In genomic region chr15:88894819-88895767, GRCh38 we compare ENCODE assay signal across 8 cellular contexts. TPM values are rescaled to one million over a fixed set of nuclear protein-coding genes. Genes with fewer than 3 reads are reported as not detected.
DNase-seq lines count a peak whose midpoint lies in the region; ATAC-seq, FAIRE-seq and TF ChIP-seq lines count a peak whose summit lies in the region.

Gene HAPLN3, minus strand, starts transcription at chr15:88895544. Its CDS starts 8,246 bp downstream, at chr15:88887298.

- intact Hi-C loops in pancreas (cut with DNase I) (no loop called here), uterus (cut with DNase I; ENCODE audit: low total_unique reads) (no loop called here)

- peak; percentile 27 to 47 (median 39) for ATAC-seq in pancreas

- H3K27ac ChIP-seq in pancreas = no peak within 1 kb of the TSS
- peak within 1 kb of the TSS in 1 of 2 donors; percentile 7 for H3K27ac ChIP-seq in uterus

- TF ChIP-seq CTCF in NB4 (IDR thresholded peaks at IDR 0.05; ENCODE audit: low read depth, low read length) (no peak), fibroblast of pulmonary artery (IDR thresholded peaks at IDR 0.05; ENCODE audit: low read length, missing control alignments) (no peak), pancreas (IDR thresholded peaks at IDR 0.05) (no peak), uterus (IDR thresholded peaks at IDR 0.05) (no peak)

- peak; percentile 53 for DNase-seq in NCI-H748 (lab: John Stamatoyannopoulos, UW; ENCODE audit: unreplicated experiment)
- DNase-seq in NCI-H748 treated with DMSO at 0.1 percent for 48 hours (lab: John Stamatoyannopoulos, UW) = no peak
- peak; percentile 42 for DNase-seq in NB4 (ENCODE audit: low read depth)
- peak; percentile 48 for DNase-seq in activated T-cell treated with anti-CD3 and anti-CD28 coated beads for 4 hours
- peak; percentile 40 for DNase-seq in fibroblast of pulmonary artery (ENCODE audit: low read depth)
- DNase-seq in pancreas = peak in 1 of 6 donors; percentile 62
- no peak for DNase-seq in uterus
- no peak for DNase-seq in NCI-H510A treated with DMSO at 0.1 percent for 48 hours (lab: John Stamatoyannopoulos, UW)

- peaks cover 0 to 7% (median 0%) of the 10 kb centered on the region in 3 donors for H3K4me1 ChIP-seq in pancreas
- peaks cover 0 to 16% of the 10 kb centered on the region in 2 donors for H3K4me1 ChIP-seq in uterus

- H3K27me3 ChIP-seq in pancreas (peaks cover 0 to 7% (median 2%) of the 10 kb centered on the region in 4 donors), uterus (peaks cover 0 to 4% of the 10 kb centered on the region in 2 donors)

- H3K36me3 ChIP-seq in pancreas = no peaks in the 10 kb centered on the region
- H3K36me3 ChIP-seq in uterus = no peaks in the 10 kb centered on the region

- H3K9me3 ChIP-seq in pancreas = no peaks in the 10 kb centered on the region
- no peaks in the 10 kb centered on the region for H3K9me3 ChIP-seq in uterus

- TF ChIP-seq POLR2A in NB4 (IDR thresholded peaks at IDR 0.05; ENCODE audit: extremely low read depth, insufficient read length) = no peak
- no peak for TF ChIP-seq POLR2A in uterus (IDR thresholded peaks at IDR 0.05)

- H3K4me3 ChIP-seq in NB4 (ENCODE audit: low read depth, low read length) (no peak within 1 kb of the TSS), fibroblast of pulmonary artery (replicated peaks; ENCODE audit: low read depth, low read length) (peak within 1 kb of the TSS; percentile 57), pancreas (peak within 1 kb of the TSS; percentile 19 to 51 (median 26)), uterus (peak within 1 kb of the TSS; percentile 18 to 36)

- no peak for FAIRE-seq in pancreas (lab: Jason Lieb, UNC)

- WGBS in pancreas, 2 donors = 6 to 7% methylated on average over 43 to 70 of the region's 70 CpGs

RNA-seq across cellular contexts. Expression of gene HAPLN3, which starts in this region (rescaled TPM):
- total RNA-seq in pancreas = 1 to 10 TPM in 4 of 6 donors, under 1 TPM in 2; 0.32 to 3.7 (median 1.3) TPM
- polyA plus RNA-seq in pancreas = 1 to 10 TPM; 2.7 to 3.1 TPM
- 10 to 100 TPM; 17.9 to 34.8 (median 23.1) TPM for total RNA-seq in uterus

Comparison
In these comparisons a context has a peak if more than half of its experiments do, and no peak if none do; other contexts are left out.
1. RNA of gene HAPLN3 (total RNA-seq): 17.9 to 34.8 TPM in uterus; 0.32 to 3.7 TPM in pancreas; every median in the first group is over 4 times any median in the second.
2. DNase-seq: peak in NCI-H748 (single experiment), NB4 (single experiment), activated T-cell treated with anti-CD3 and anti-CD28 coated beads for 4 hours (single experiment) and fibroblast of pulmonary artery (single experiment); none in NCI-H748 treated with DMSO at 0.1 percent for 48 hours (single experiment), uterus (0 of 2) and NCI-H510A treated with DMSO at 0.1 percent for 48 hours (single experiment).